Comparison of ENCODE assay signal across 8 cellular contexts in genomic region chr22:37051629-37052385, GRCh38. TPM values are rescaled to one million over a fixed set of nuclear protein-coding genes. Genes with fewer than 3 reads are reported as not detected.
A peak's percentile ranks its signal among the peaks of the same experiment; 100 is the strongest.
DNase-seq lines count a peak whose midpoint lies in the region; ATAC-seq, FAIRE-seq and TF ChIP-seq lines count a peak whose summit lies in the region.

KCTD17 (plus strand) TSS chr22:37051742; CDS start chr22:37051761, 19 bp downstream.

- TF ChIP-seq POLR2A in endothelial cell of umbilical vein (IDR thresholded peaks at IDR 0.05; ENCODE audit: low read depth, low read length), result peak; percentile 69

- H3K27me3 ChIP-seq in endothelial cell of umbilical vein (ENCODE audit: control insufficient read depth in 2 of 2, insufficient read depth in 2 of 2, low read length in 2 of 2), result no peaks in the 10 kb centered on the region

- H3K4me1 ChIP-seq in endothelial cell of umbilical vein (ENCODE audit: control insufficient read depth, extremely low read depth, insufficient read depth, low read length), result peaks cover 7% of the 10 kb centered on the region

- peak within 1 kb of the TSS; percentile 34 for H3K9ac ChIP-seq in endothelial cell of umbilical vein (replicated peaks; ENCODE audit: extremely low read depth, insufficient read depth, low read length)

- H3K9me1 ChIP-seq in endothelial cell of umbilical vein (replicated peaks; ENCODE audit: control insufficient read depth, extremely low read depth, insufficient read depth, low read length), result no peaks in the 10 kb centered on the region

- peak within 1 kb of the TSS; percentile 82 for H2AFZ ChIP-seq in endothelial cell of umbilical vein (ENCODE audit: low read depth, low read length)

- ATAC-seq in HG02642 (IDR thresholded peaks at IDR 0.05; ENCODE audit: poor library complexity, unreplicated experiment), result peak; percentile 76

- no peaks in the 10 kb centered on the region for H4K20me1 ChIP-seq in endothelial cell of umbilical vein (replicated peaks; ENCODE audit: control insufficient read depth, extremely low read depth, insufficient read depth, low read length)

- no peak for TF ChIP-seq CTCF in endothelial cell of umbilical vein (IDR thresholded peaks at IDR 0.05; ENCODE audit: extremely low read depth in 1 of 2, insufficient read depth in 1 of 2, low read depth in 1 of 2, low read length in 2 of 2)

- peak; percentile 88 for FAIRE-seq in endothelial cell of umbilical vein (lab: Jason Lieb, UNC)

- peak within 1 kb of the TSS; percentile 8 for H3K27ac ChIP-seq in endothelial cell of umbilical vein (ENCODE audit: insufficient read depth, low read depth, low read length)

- peaks cover 3% of the 10 kb centered on the region for H3K79me2 ChIP-seq in endothelial cell of umbilical vein (ENCODE audit: control insufficient read depth, insufficient read depth, low read length)

- H3K36me3 ChIP-seq in endothelial cell of umbilical vein (ENCODE audit: control insufficient read depth in 2 of 2, extremely low read depth in 1 of 2, insufficient read depth in 2 of 2, low read length in 2 of 2), result peaks cover 0 to 17% of the 10 kb centered on the region in 2 experiments

- DNase-seq in GM03348 (ENCODE audit: low spot score), result peak; percentile 99
- peak; percentile 52 for DNase-seq in NOMO-1 treated with dmso at 0.1 percent for 144 hours (lab: John Stamatoyannopoulos, UW; ENCODE audit: unreplicated experiment)
- peak; percentile 81 for DNase-seq in activated CD8-positive, alpha-beta memory T cell treated with anti-CD3 and anti-CD28 coated beads, Interleukin-2, amount 50 U/mL, for 4 hours
- DNase-seq in endothelial cell of umbilical vein (ENCODE audit: low read depth, low spot score), result peak; percentile 64
- peak; percentile 53 for DNase-seq in middle frontal gyrus (ENCODE audit: extremely low spot score, low spot score)
- DNase-seq in stimulated activated CD8-positive, alpha-beta memory T cell treated with anti-CD3 and anti-CD28 coated beads, Interleukin-15, amount 100 ng/mL, for 48 hours (ENCODE audit: low read depth in 2 of 2), result peak; percentile 77
- no peak for DNase-seq in cortex of kidney (lab: John Stamatoyannopoulos, UW)

- dilution Hi-C loops in endothelial cell of umbilical vein (cut with MboI; ENCODE audit: extremely low pct_ligation_motif_present, low sequenced_read_pairs), result no loop called here

- POLR2A ChIA-PET in endothelial cell of umbilical vein (lab: Charles Lee), result no interaction called here

- CTCF ChIA-PET in endothelial cell of umbilical vein (lab: Charles Lee), result interaction anchor here (0.6 to 1.8 kb wide), 12 partner anchors 8 to 505 kb away, joined by 3 to 8 read pairs (median 5); partner anchors contain the start of gene TST

- peak within 1 kb of the TSS; percentile 44 to 75 (median 46) for H3K4me3 ChIP-seq in endothelial cell of umbilical vein (replicated peaks in 1 of 3; ENCODE audit: insufficient read depth in 1 of 3, low read depth in 1 of 3, low read length in 3 of 3)

- no peaks in the 10 kb centered on the region for H3K9me3 ChIP-seq in endothelial cell of umbilical vein (replicated peaks; ENCODE audit: control insufficient read depth, insufficient read depth, low read length)

- H3K4me2 ChIP-seq in endothelial cell of umbilical vein (ENCODE audit: insufficient read depth, low read length), result peak within 1 kb of the TSS; percentile 77

- intact Hi-C loops in endothelial cell of umbilical vein (cut with micrococcal nuclease), result no loop called here

- BruUV-seq in endothelial cell of umbilical vein (replicated peaks; lab: Mats Ljungman, UMichigan), result no TSS peak

TF ChIP-seq in endothelial cell of umbilical vein, 7 proteins besides CTCF, POLR2A, EP300 and RAD21:
- TF ChIP-seq FOS (IDR thresholded peaks at IDR 0.05; ENCODE audit: borderline replicate concordance, insufficient read depth, low read length) (no peak), MAX (IDR thresholded peaks at IDR 0.05; ENCODE audit: insufficient read depth, insufficient read length) (no peak), POLR2AphosphoS5 (IDR thresholded peaks at IDR 0.05; ENCODE audit: insufficient read depth, low read depth, low read length) (peak; percentile 68), JUN (IDR thresholded peaks at IDR 0.05; ENCODE audit: borderline replicate concordance, insufficient read depth, insufficient read length, low read depth) (no peak), EZH2 (IDR thresholded peaks at IDR 0.05; ENCODE audit: borderline replicate concordance, low read depth, low read length, severe bottlenecking) (no peak), GATA2 (IDR thresholded peaks at IDR 0.05; ENCODE audit: insufficient read depth, insufficient read length, low read depth, low read length) (no peak), MYC (IDR thresholded peaks at IDR 0.05; ENCODE audit: low read depth, low read length) (no peak)

RNA-seq across cellular contexts. Expression of gene KCTD17, which starts in this region (rescaled TPM):
- total RNA-seq in endothelial cell of umbilical vein, result 48.0 and 59.2 TPM in 2 replicates
- 73.0 and 77.9 TPM in 2 replicates for polyA plus RNA-seq in endothelial cell of umbilical vein
- 40.4 and 55.2 TPM in 2 replicates for polyA plus RNA-seq in endothelial cell of umbilical vein (2011; cell fraction: cytosol; rRNA removed)
- 78.6 and 84.4 TPM in 2 replicates for polyA plus RNA-seq in endothelial cell of umbilical vein (2011; cell fraction: nucleus; rRNA removed)
- polyA plus RNA-seq in endothelial cell of umbilical vein (2012), result 39.2 and 46.1 TPM in 2 replicates
- polyA minus RNA-seq in endothelial cell of umbilical vein, result 44.0 and 54.3 TPM in 2 replicates
- polyA minus RNA-seq in endothelial cell of umbilical vein (2011; cell fraction: cytosol; rRNA and poly(A)+ RNA removed), result not detected
- polyA minus RNA-seq in endothelial cell of umbilical vein (2011; cell fraction: nucleus; rRNA and poly(A)+ RNA removed), result 24.1 and 31.0 TPM in 2 replicates
